Comparison of ENCODE assay signal across 22 cellular contexts in genomic region chr2:179536185-179536584, GRCh38.
"Had no signal": no experiment of that assay in that cellular context is flagged by ENCODE, and none has a peak within 500 bp of the region (broad histone marks: within the 10 kb centered on the region; RNA-seq: fewer than 3 reads in every experiment).

No MANE protein-coding gene starts in this region.

- H3K27ac ChIP-seq: adrenal gland, right atrium auricular region, SK-N-MC, suprapubic skin, WERI-Rb-1 had no signal

- H3K27me3 Mint-ChIP-seq: activated CD4-positive, alpha-beta memory T cell treated with anti-CD3 and anti-CD28 coated beads for 36 hours; activated CD8-positive, alpha-beta memory T cell treated with anti-CD3 and anti-CD28 coated beads, Interleukin-2, amount 10 ng/mL, durations not matched to agents 7 days and 5 days; activated T-cell treated with anti-CD3 and anti-CD28 coated beads, Interleukin-2, amount 50 U/mL, for 24 hours; dendritic cell treated with granulocyte-macrophage colony-stimulating factor and Interleukin-4, amounts not matched to agents 40 ng/mL and 50 ng/mL, for 4 days; effector memory CD8-positive, alpha-beta T cell; type B pancreatic cell had no signal

- H3K36me3 ChIP-seq: adrenal gland, suprapubic skin, WERI-Rb-1 had no signal

- H3K4me1 Mint-ChIP-seq: activated CD8-positive, alpha-beta memory T cell treated with anti-CD3 and anti-CD28 coated beads, Interleukin-2, amount 10 ng/mL, durations not matched to agents 7 days and 5 days had no signal

- H3K9me3 Mint-ChIP-seq: activated T-cell treated with anti-CD3 and anti-CD28 coated beads, Interleukin-2, amount 50 U/mL, for 24 hours; dendritic cell treated with granulocyte-macrophage colony-stimulating factor and Interleukin-4, amounts not matched to agents 40 ng/mL and 50 ng/mL, for 4 days; effector memory CD8-positive, alpha-beta T cell; type B pancreatic cell had no signal

- DNase-seq: activated CD4-positive, alpha-beta memory T cell treated with anti-CD3 and anti-CD28 coated beads for 36 hours; activated CD8-positive, alpha-beta memory T cell treated with anti-CD3 and anti-CD28 coated beads, Interleukin-2, amount 10 ng/mL, durations not matched to agents 7 days and 5 days; activated naive CD4-positive, alpha-beta T cell treated with anti-CD3 and anti-CD28 coated beads, Interleukin-2, amount 50 U/mL, for 16 hours; activated T-cell treated with anti-CD3 and anti-CD28 coated beads, Interleukin-2, amount 50 U/mL, for 24 hours; effector memory CD8-positive, alpha-beta T cell; glutamatergic neuron; hypothalamus; kidney glomerular epithelial cell; nephron progenitor cell; occipital lobe; small intestine; stimulated activated CD4-positive, alpha-beta T cell treated with anti-CD3 and anti-CD28 coated beads, Interleukin-4, amount 100 ng/mL, for 24 hours; stimulated activated CD8-positive, alpha-beta memory T cell treated with anti-CD3 and anti-CD28 coated beads, Interleukin-4, amount 100 ng/mL, for 48 hours; stimulated activated naive CD4-positive, alpha-beta T cell treated with Interleukin-2 at 50 U/mL for 16 hours; T-helper 1 cell; WERI-Rb-1 had no signal

- H3K4me3 ChIP-seq: adrenal gland, right atrium auricular region, SK-N-MC, suprapubic skin had no signal

- H3K27ac Mint-ChIP-seq: activated CD4-positive, alpha-beta memory T cell treated with anti-CD3 and anti-CD28 coated beads for 36 hours; activated CD8-positive, alpha-beta memory T cell treated with anti-CD3 and anti-CD28 coated beads, Interleukin-2, amount 10 ng/mL, durations not matched to agents 7 days and 5 days; activated T-cell treated with anti-CD3 and anti-CD28 coated beads, Interleukin-2, amount 50 U/mL, for 24 hours; dendritic cell treated with granulocyte-macrophage colony-stimulating factor and Interleukin-4, amounts not matched to agents 40 ng/mL and 50 ng/mL, for 4 days; effector memory CD8-positive, alpha-beta T cell; nephron progenitor cell; type B pancreatic cell had no signal

- H3K27me3 ChIP-seq: adrenal gland, right atrium auricular region, suprapubic skin had no signal

- H3K4me3 Mint-ChIP-seq: activated CD4-positive, alpha-beta memory T cell treated with anti-CD3 and anti-CD28 coated beads for 36 hours; activated CD8-positive, alpha-beta memory T cell treated with anti-CD3 and anti-CD28 coated beads, Interleukin-2, amount 10 ng/mL, durations not matched to agents 7 days and 5 days; activated T-cell treated with anti-CD3 and anti-CD28 coated beads, Interleukin-2, amount 50 U/mL, for 24 hours; dendritic cell treated with granulocyte-macrophage colony-stimulating factor and Interleukin-4, amounts not matched to agents 40 ng/mL and 50 ng/mL, for 4 days; effector memory CD8-positive, alpha-beta T cell; nephron progenitor cell; type B pancreatic cell had no signal

- H3K4me1 ChIP-seq: suprapubic skin had no signal

- H3K36me3 Mint-ChIP-seq: activated CD4-positive, alpha-beta memory T cell treated with anti-CD3 and anti-CD28 coated beads for 36 hours; activated CD8-positive, alpha-beta memory T cell treated with anti-CD3 and anti-CD28 coated beads, Interleukin-2, amount 10 ng/mL, durations not matched to agents 7 days and 5 days; type B pancreatic cell had no signal

- H3K9me3 ChIP-seq: adrenal gland, suprapubic skin had no signal

- ATAC-seq: activated CD8-positive, alpha-beta memory T cell treated with anti-CD3 and anti-CD28 coated beads, Interleukin-2, amount 10 ng/mL, durations not matched to agents 7 days and 5 days; effector memory CD8-positive, alpha-beta T cell had no signal
